25 cellular contexts compared by ENCODE assay signal in the genomic region with DNA sequence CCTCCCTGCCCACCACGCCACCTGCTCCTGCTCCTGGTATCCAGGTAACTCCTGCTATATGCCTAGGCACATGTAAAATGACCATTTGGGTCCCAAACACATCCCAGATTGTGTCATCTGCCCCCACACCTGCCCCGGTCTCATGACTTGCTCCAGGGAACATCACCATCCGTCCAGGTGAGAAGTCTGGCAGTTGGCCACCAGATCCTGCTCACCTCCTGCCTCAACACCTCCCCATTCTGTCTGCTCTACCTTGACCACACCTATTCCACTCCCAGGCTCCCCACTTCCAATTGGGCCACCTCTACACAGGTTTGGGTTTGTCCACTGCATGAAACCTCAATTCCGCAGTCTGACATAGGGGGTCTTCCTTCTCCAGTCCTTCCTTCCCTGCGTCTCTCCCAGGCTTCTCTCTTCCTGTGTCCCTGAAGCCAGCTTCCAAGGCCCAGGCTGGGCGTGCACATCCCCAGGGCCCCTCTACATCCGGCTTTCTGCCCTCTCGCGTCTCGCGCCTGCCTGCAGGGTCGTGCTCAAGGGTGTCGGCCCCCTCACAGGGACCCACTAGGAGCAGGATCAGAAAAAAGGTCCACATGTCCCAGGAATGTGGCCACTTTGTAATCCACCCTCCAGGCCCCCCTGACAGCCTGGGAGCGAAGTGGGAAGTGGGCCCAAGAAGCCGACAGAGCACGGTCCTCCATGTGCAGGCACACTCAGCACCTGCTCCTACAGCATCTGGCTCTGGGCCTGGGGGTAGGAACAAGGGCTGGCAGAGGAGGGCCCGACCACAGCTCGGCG. TPM values are rescaled to one million over a fixed set of nuclear protein-coding genes. Genes with fewer than 3 reads are reported as not detected.
"Had no signal": no experiment of that assay in that cellular context is flagged by ENCODE, and none has a peak within 500 bp of the region (broad histone marks: within the 10 kb centered on the region; RNA-seq: fewer than 3 reads in every experiment).

No MANE protein-coding gene starts in this region.

- H3K4me3 ChIP-seq: colonic mucosa, gastroesophageal sphincter, heart left ventricle, left ventricle myocardium inferior, mucosa of descending colon, ovary, sigmoid colon, thoracic aorta, upper lobe of right lung had no signal

- H3K9me3 ChIP-seq: colonic mucosa, gastroesophageal sphincter, heart left ventricle, left ventricle myocardium inferior, mucosa of descending colon, ovary, sigmoid colon, thoracic aorta, upper lobe of right lung had no signal

- H3K4me3 Mint-ChIP-seq: activated T-cell treated with anti-CD3 and anti-CD28 coated beads, Interleukin-2, amount 50 U/mL, for 4 hours; central memory CD8-positive, alpha-beta T cell; memory B cell; naive B cell; neural crest cell; stimulated activated naive B cell treated with anti-CD40 and anti-IgM and Interleukin-4, amounts not matched to agents 10 μg/mL and 1 μg/mL and 100 μg/mL, for 72 hours had no signal

- H3K4me1 ChIP-seq: colonic mucosa, gastroesophageal sphincter, heart left ventricle, left ventricle myocardium inferior, sigmoid colon, upper lobe of right lung had no signal

- H3K9me3 Mint-ChIP-seq: activated T-cell treated with anti-CD3 and anti-CD28 coated beads, Interleukin-2, amount 50 U/mL, for 4 hours; central memory CD8-positive, alpha-beta T cell; memory B cell; naive B cell; neural crest cell; stimulated activated naive B cell treated with anti-CD40 and anti-IgM and Interleukin-4, amounts not matched to agents 10 μg/mL and 1 μg/mL and 100 μg/mL, for 72 hours had no signal

- H3K27ac Mint-ChIP-seq: memory B cell; naive B cell; stimulated activated naive B cell treated with anti-CD40 and anti-IgM and Interleukin-4, amounts not matched to agents 10 μg/mL and 1 μg/mL and 100 μg/mL, for 72 hours had no signal

- H3K27me3 Mint-ChIP-seq: central memory CD8-positive, alpha-beta T cell; memory B cell; naive B cell; stimulated activated naive B cell treated with anti-CD40 and anti-IgM and Interleukin-4, amounts not matched to agents 10 μg/mL and 1 μg/mL and 100 μg/mL, for 72 hours had no signal

- H3K27ac ChIP-seq: brain microvascular endothelial cell, colonic mucosa, gastroesophageal sphincter, heart left ventricle, left ventricle myocardium inferior, ovary, sigmoid colon, thoracic aorta, upper lobe of right lung, VCaP had no signal

- ATAC-seq: activated T-cell treated with anti-CD3 and anti-CD28 coated beads, Interleukin-2, amount 50 U/mL, for 4 hours; gastroesophageal sphincter; mucosa of descending colon; stimulated activated naive B cell treated with anti-CD40 and anti-IgM and Interleukin-4, amounts not matched to agents 10 μg/mL and 1 μg/mL and 100 μg/mL, for 72 hours; upper lobe of right lung had no signal

- H3K27me3 ChIP-seq: brain microvascular endothelial cell, colonic mucosa, gastroesophageal sphincter, heart left ventricle, ovary, sigmoid colon, upper lobe of right lung had no signal

- H3K36me3 Mint-ChIP-seq: memory B cell; naive B cell; stimulated activated naive B cell treated with anti-CD40 and anti-IgM and Interleukin-4, amounts not matched to agents 10 μg/mL and 1 μg/mL and 100 μg/mL, for 72 hours had no signal

- H3K36me3 ChIP-seq: brain microvascular endothelial cell, colonic mucosa, gastroesophageal sphincter, heart left ventricle, left ventricle myocardium inferior, ovary, sigmoid colon, thoracic aorta, upper lobe of right lung had no signal

- DNase-seq: activated CD4-positive, alpha-beta T cell treated with anti-CD3 and anti-CD28 coated beads, Interleukin-2, amount 50 U/mL, for 1 hour; activated CD4-positive, CD25-positive, alpha-beta regulatory T cell treated with anti-CD3 and anti-CD28 coated beads, Interleukin-2, amount 50 U/mL, for 72 hours; activated CD8-positive, alpha-beta memory T cell treated with anti-CD3 and anti-CD28 coated beads, Interleukin-2, amount 50 U/mL, for 4 hours; activated effector memory CD4-positive, alpha-beta T cell treated with Interleukin-2 at 50 U/mL for 16 hours; activated naive CD4-positive, alpha-beta T cell treated with anti-CD3 and anti-CD28 coated beads, Interleukin-2, amount 50 U/mL, for 16 hours; activated T-cell treated with anti-CD3 and anti-CD28 coated beads, Interleukin-2, amount 50 U/mL, for 4 hours; brain microvascular endothelial cell; colonic mucosa; kidney glomerular epithelial cell; left ventricle myocardium inferior; naive B cell; ovary; sigmoid colon; stimulated activated CD4-positive, alpha-beta T cell treated with anti-CD3 and anti-CD28 coated beads, Interleukin-4, amount 100 ng/mL, for 4 hours; stimulated activated naive B cell treated with anti-CD40 and anti-IgM and Interleukin-4, amounts not matched to agents 10 μg/mL and 1 μg/mL and 100 μg/mL, for 72 hours; T-helper 2 cell; upper lobe of right lung had no signal

- H3K4me1 Mint-ChIP-seq: central memory CD8-positive, alpha-beta T cell; memory B cell; naive B cell; neural crest cell; stimulated activated naive B cell treated with anti-CD40 and anti-IgM and Interleukin-4, amounts not matched to agents 10 μg/mL and 1 μg/mL and 100 μg/mL, for 72 hours had no signal

RNA-seq across cellular contexts. Expression of a gene that starts 54.2 kb away (rescaled TPM):
- total RNA-seq: left ventricle myocardium inferior, sigmoid colon had no signal
